8 cellular contexts compared by ENCODE assay signal in genomic region chr17:19338031-19338990, GRCh38. TPM values are rescaled to one million over a fixed set of nuclear protein-coding genes. Genes with fewer than 3 reads are reported as not detected.
DNase-seq lines count a peak whose midpoint lies in the region; ATAC-seq and TF ChIP-seq lines count a peak whose summit lies in the region.

No MANE protein-coding gene starts in this region.

- BruUV-seq in Calu3 (replicated peaks; lab: Mats Ljungman, UMichigan) = no TSS peak

- H3K27me3 ChIP-seq in RWPE2 (ENCODE audit: insufficient read depth, poor library complexity, severe bottlenecking) = no peaks in the 10 kb centered on the region
- H3K27me3 ChIP-seq in spleen (replicated peaks in 1 of 7) = peaks cover 0 to 16% (median 0%) of the 10 kb centered on the region in 7 donors

- no peak overlapping the region for H3K4me3 Mint-ChIP-seq in Calu3 (ENCODE audit: low read depth, unreplicated experiment)
- H3K4me3 Mint-ChIP-seq in HFFc6 = no peak overlapping the region

- 50 to 91% (median 61%) methylated on average over 4 to 7 of the region's 7 CpGs for WGBS in spleen, 5 donors

- intact Hi-C loops in Calu3 (cut with micrococcal nuclease; ENCODE audit: unreplicated experiment) = no loop called here
- intact Hi-C loops in Right ventricle myocardium superior (cut with DNase I) = no loop called here
- intact Hi-C loops in spleen (cut with DNase I; ENCODE audit: low total_unique reads) = no loop called here

- H3K4me1 Mint-ChIP-seq in Calu3 (ENCODE audit: low read depth, unreplicated experiment) (no peaks in the 10 kb centered on the region), HFFc6 (ENCODE audit: low read depth) (peaks cover 15% of the 10 kb centered on the region)

- TF ChIP-seq CTCF in Calu3 (IDR thresholded peaks at IDR 0.05; ENCODE audit: unreplicated experiment) (peak; percentile 22), HFFc6 (IDR thresholded peaks at IDR 0.05) (peak; percentile 81), RWPE2 (IDR thresholded peaks at IDR 0.05; ENCODE audit: poor library complexity, severe bottlenecking) (peak; percentile 61), spleen (IDR thresholded peaks at IDR 0.05 in 8 of 11, conservative IDR thresholded peaks at IDR 0.05 in 3 of 11) (peak; percentile 70 to 89 (median 79))

- H3K27me3 Mint-ChIP-seq in Calu3 (ENCODE audit: unreplicated experiment) (no peaks in the 10 kb centered on the region), HFFc6 (ENCODE audit: insufficient read depth) (peaks cover 4% of the 10 kb centered on the region)

- ATAC-seq in RWPE2 (ENCODE audit: low read depth) (peak; percentile 70), Right ventricle myocardium superior (ENCODE audit: poor library complexity) (peak; percentile 78), HG03280 (IDR thresholded peaks at IDR 0.05; ENCODE audit: unreplicated experiment) (no peak), GM21619 (IDR thresholded peaks at IDR 0.05; ENCODE audit: unreplicated experiment) (no peak)

- H3K4me1 ChIP-seq in RWPE2 (ENCODE audit: insufficient read depth, poor library complexity, severe bottlenecking) = no peaks in the 10 kb centered on the region
- peaks cover 6 to 54% (median 16%) of the 10 kb centered on the region in 6 donors for H3K4me1 ChIP-seq in spleen

- H3K9me3 ChIP-seq in RWPE2 (ENCODE audit: severe bottlenecking) (no peaks in the 10 kb centered on the region), spleen (no peaks in the 10 kb centered on the region)

- DNase-seq in Calu3 (peak; percentile 60), HFFc6 (no peak), RWPE2 (ENCODE audit: low spot score) (no peak), Right ventricle myocardium superior (peak; percentile 79), spleen (peak; percentile 90)
- peak; percentile 44 for DNase-seq in activated effector memory CD4-positive, alpha-beta T cell treated with Interleukin-2 at 50 U/mL for 16 hours

- no peak for TF ChIP-seq POLR2A in spleen (IDR thresholded peaks at IDR 0.05)

- no peak overlapping the region for H3K4me3 ChIP-seq in RWPE2 (ENCODE audit: severe bottlenecking)
- H3K4me3 ChIP-seq in spleen = no peak overlapping the region

- H3K36me3 Mint-ChIP-seq in Calu3 (ENCODE audit: insufficient read depth, unreplicated experiment) = no peaks in the 10 kb centered on the region
- H3K36me3 Mint-ChIP-seq in HFFc6 (ENCODE audit: low read depth) = no peaks in the 10 kb centered on the region

- no peak overlapping the region for H3K27ac ChIP-seq in RWPE2 (ENCODE audit: poor library complexity, severe bottlenecking)
- peak overlapping the region in 4 of 8 donors; percentile 21 to 44 (median 36) for H3K27ac ChIP-seq in spleen

- H3K36me3 ChIP-seq in RWPE2 (ENCODE audit: low read depth) = no peaks in the 10 kb centered on the region; the same call in 1 of the 2 replicates
- peaks cover 0 to 12% (median 0%) of the 10 kb centered on the region in 6 donors for H3K36me3 ChIP-seq in spleen

- no peak overlapping the region for H3K27ac Mint-ChIP-seq in Calu3 (ENCODE audit: unreplicated experiment)
- no peak overlapping the region for H3K27ac Mint-ChIP-seq in HFFc6

- H3K9me3 Mint-ChIP-seq in Calu3 (ENCODE audit: low read depth, unreplicated experiment) (no peaks in the 10 kb centered on the region), HFFc6 (no peaks in the 10 kb centered on the region)

- CTCF ChIA-PET in Calu3 (lab: Charles Lee) = interaction anchor here (0.6 to 1.0 kb wide), 3 partner anchors 36 to 96 kb away, joined by 3 to 5 read pairs (median 4); no protein-coding TSS in a partner anchor

RNA-seq across cellular contexts. Expression of gene B9D1, which starts 24.2 kb away (rescaled TPM):
- total RNA-seq in Calu3 (2022) = 14.1 and 15.6 TPM in 2 replicates
- total RNA-seq in HFFc6 (2021; fragmentation: NEBNext Ultra II Directional; extraction: Animal tissue kit (Norgen Biotek cat#: 25700)) = 10 to 100 TPM; 18.0 to 28.9 (median 24.5) TPM
- total RNA-seq in Right ventricle myocardium superior = 6.8 TPM
- total RNA-seq in spleen = 10 to 100 TPM in 1 of 7 donors, 1 to 10 TPM in 6; 6.4 to 14.1 (median 7.3) TPM
- polyA plus RNA-seq in spleen = 1 to 10 TPM; 4.3 to 8.1 (median 5.8) TPM

RNA-seq across cellular contexts. Expression of gene MAPK7, which starts 40.0 kb away (rescaled TPM):
- 15.0 and 19.3 TPM in 2 replicates for total RNA-seq in Calu3 (2022)
- total RNA-seq in HFFc6 (2021; fragmentation: NEBNext Ultra II Directional; extraction: Animal tissue kit (Norgen Biotek cat#: 25700)) = 10 to 100 TPM; 18.5 to 27.1 (median 23.9) TPM
- total RNA-seq in Right ventricle myocardium superior = 13.9 TPM
- total RNA-seq in spleen = 10 to 100 TPM; 23.1 to 56.2 (median 34.4) TPM
- 10 to 100 TPM in 1 of 3 donors, 1 to 10 TPM in 2; 5.7 to 15.1 (median 6.9) TPM for polyA plus RNA-seq in spleen

RNA-seq across cellular contexts. Expression of gene MFAP4, which starts 48.7 kb away (rescaled TPM):
- total RNA-seq in Calu3 (2022) (not detected in 2 replicates), Right ventricle myocardium superior (42.9 TPM), spleen (10 to 100 TPM; 10.1 to 41.0 (median 21.8) TPM)
- 10 to 100 TPM; 17.7 to 46.5 (median 22.0) TPM for total RNA-seq in HFFc6 (2021; fragmentation: NEBNext Ultra II Directional; extraction: Animal tissue kit (Norgen Biotek cat#: 25700))
- polyA plus RNA-seq in spleen = 10 to 100 TPM; 16.1 to 48.4 (median 17.8) TPM

Comparison
In these comparisons a context has a peak if more than half of its experiments do, and no peak if none do; other contexts are left out.
1. DNase-seq: peak in Calu3 (single experiment), activated effector memory CD4-positive, alpha-beta T cell treated with Interleukin-2 at 50 U/mL for 16 hours (single experiment), Right ventricle myocardium superior (single experiment) and spleen (single experiment); none in HFFc6 (single experiment) and RWPE2 (single experiment).
2. CTCF ChIP-seq: peak in every context shown above with its lines; median percentile 81 in HFFc6; 79 in spleen; 61 in RWPE2; 22 in Calu3.
3. ATAC-seq: peak in RWPE2 (single experiment) and Right ventricle myocardium superior (single experiment); none in HG03280 (single experiment) and GM21619 (single experiment).
4. RNA of gene MFAP4, which starts 48.7 kb away (total RNA-seq): 42.9 TPM in Right ventricle myocardium superior (single experiment), 17.7 to 46.5 TPM in HFFc6 and 10.1 to 41.0 TPM in spleen; not detected in Calu3; every median in the first group is over 10 times any median in the second.